ENCODE assay signal across 14 cellular contexts in the genomic region with DNA sequence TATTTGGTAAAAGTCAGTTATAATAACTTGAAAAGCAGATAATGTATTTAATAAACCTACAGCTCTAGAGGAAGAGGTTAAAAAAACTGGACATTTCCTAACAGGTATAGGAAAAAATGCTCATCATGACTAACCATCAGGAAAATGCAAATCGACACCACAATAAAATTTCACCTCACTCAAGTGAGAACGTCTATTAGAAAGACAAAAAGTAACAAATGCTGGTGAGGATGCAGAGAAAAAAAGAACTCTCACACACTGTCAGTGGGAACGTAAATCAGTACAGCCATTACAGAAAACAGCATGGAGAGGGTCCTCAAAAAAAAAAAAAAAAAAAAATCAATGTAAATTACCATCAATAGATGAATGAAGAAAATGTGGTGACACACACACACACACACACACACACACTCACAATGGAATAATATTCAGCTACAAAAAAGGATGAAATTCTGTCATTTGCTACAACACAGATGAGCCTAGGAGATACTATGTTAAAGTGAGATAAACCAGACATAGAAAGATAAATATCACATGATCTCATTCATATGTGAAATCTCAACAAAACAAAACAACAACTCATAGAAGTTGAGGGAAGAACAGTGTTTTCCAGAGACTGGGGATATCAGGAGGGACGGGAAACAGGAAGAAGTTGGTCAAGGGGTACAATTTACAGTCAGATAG. TPM values are rescaled to one million over a fixed set of nuclear protein-coding genes. Genes with fewer than 3 reads are reported as not detected.
DNase-seq lines count a peak whose midpoint lies in the region; ATAC-seq, FAIRE-seq and TF ChIP-seq lines count a peak whose summit lies in the region.
"Had no signal": no experiment of that assay in that cellular context is flagged by ENCODE, and none has a peak within 500 bp of the region (broad histone marks: within the 10 kb centered on the region; RNA-seq: fewer than 3 reads in every experiment).

No MANE protein-coding gene starts in this region.

- TF ChIP-seq POLR2A in H54 (IDR thresholded peaks at IDR 0.05; ENCODE audit: low read depth, low read length) = no peak

- H3K4me3 ChIP-seq in CD8-positive, alpha-beta T cell (ENCODE audit: low read depth, low read length) = no peak overlapping the region
- H3K4me3 ChIP-seq in naive thymus-derived CD4-positive, alpha-beta T cell (ENCODE audit: low read length) = no peak overlapping the region
- H3K4me3 ChIP-seq: lung had no signal

- POLR2A ChIA-PET in CD8-positive, alpha-beta T cell (lab: Charles Lee) = interaction anchor here (0.7 to 1.1 kb wide), 2 partner anchors 11 to 36 kb away, joined by 3 read pairs; no protein-coding TSS in a partner anchor
- POLR2A ChIA-PET in naive thymus-derived CD4-positive, alpha-beta T cell (lab: Charles Lee) = no interaction called here

- no peaks in the 10 kb centered on the region for H3K9me3 Mint-ChIP-seq in CD8-positive, alpha-beta T cell
- peaks cover 0 to under 1% (median 0%) of the 10 kb centered on the region in 11 donors for H3K9me3 Mint-ChIP-seq in naive thymus-derived CD4-positive, alpha-beta T cell
- H3K9me3 Mint-ChIP-seq: dendritic cell treated with granulocyte-macrophage colony-stimulating factor and Interleukin-4, amounts not matched to agents 40 ng/mL and 50 ng/mL, for 4 days had no signal

- H3K27ac ChIP-seq in CD8-positive, alpha-beta T cell (ENCODE audit: low read depth, low read length) = no peak overlapping the region
- H3K27ac ChIP-seq in naive thymus-derived CD4-positive, alpha-beta T cell (ENCODE audit: low read depth, low read length) = no peak overlapping the region

- no peak for ATAC-seq in CD8-positive, alpha-beta T cell
- ATAC-seq in naive thymus-derived CD4-positive, alpha-beta T cell = no peak
- ATAC-seq in GM21526 (IDR thresholded peaks at IDR 0.05; ENCODE audit: low FRiP score, unreplicated experiment) (no peak), HG02623 (IDR thresholded peaks at IDR 0.05; ENCODE audit: unreplicated experiment) (no peak)

- H3K4me1 ChIP-seq in CD8-positive, alpha-beta T cell (ENCODE audit: insufficient read depth, low read length) = peaks cover 65% of the 10 kb centered on the region
- peaks cover 49 to 58% of the 10 kb centered on the region in 2 donors for H3K4me1 ChIP-seq in naive thymus-derived CD4-positive, alpha-beta T cell (ENCODE audit: control insufficient read depth in 2 of 2, insufficient read depth in 2 of 2, low read length in 2 of 2)

- peak overlapping the region; percentile 71 for H3K27ac Mint-ChIP-seq in CD8-positive, alpha-beta T cell
- H3K27ac Mint-ChIP-seq in naive thymus-derived CD4-positive, alpha-beta T cell = peak overlapping the region in 8 of 9 donors; percentile 3 to 81 (median 34)

- no peaks in the 10 kb centered on the region for H3K9me3 ChIP-seq in CD8-positive, alpha-beta T cell (ENCODE audit: low read length)
- no peaks in the 10 kb centered on the region for H3K9me3 ChIP-seq in naive thymus-derived CD4-positive, alpha-beta T cell (ENCODE audit: control insufficient read depth in 2 of 3, low read length in 3 of 3)
- H3K9me3 ChIP-seq: Caco-2 had no signal

- H3K4me1 Mint-ChIP-seq in CD8-positive, alpha-beta T cell (ENCODE audit: low read depth) = peaks cover 84% of the 10 kb centered on the region
- H3K4me1 Mint-ChIP-seq in naive thymus-derived CD4-positive, alpha-beta T cell = peaks cover 52 to 95% (median 86%) of the 10 kb centered on the region in 7 donors

- H3K36me3 ChIP-seq in CD8-positive, alpha-beta T cell (ENCODE audit: insufficient read depth, low read length) = peaks cover under 1% of the 10 kb centered on the region
- peaks cover 0 to 2% (median 0%) of the 10 kb centered on the region in 3 experiments for H3K36me3 ChIP-seq in naive thymus-derived CD4-positive, alpha-beta T cell (ENCODE audit: control insufficient read depth in 2 of 3, insufficient read depth in 3 of 3, low read length in 3 of 3)

- TF ChIP-seq CTCF in CD8-positive, alpha-beta T cell (IDR thresholded peaks at IDR 0.05) = no peak

- peak overlapping the region; percentile 23 for H3K4me3 Mint-ChIP-seq in CD8-positive, alpha-beta T cell
- peak overlapping the region in 9 of 10 donors; percentile 26 to 76 (median 62) for H3K4me3 Mint-ChIP-seq in naive thymus-derived CD4-positive, alpha-beta T cell
- H3K4me3 Mint-ChIP-seq: dendritic cell treated with granulocyte-macrophage colony-stimulating factor and Interleukin-4, amounts not matched to agents 40 ng/mL and 50 ng/mL, for 4 days had no signal

- FAIRE-seq in H54 (lab: Jason Lieb, UNC) = peak; percentile 43

- peaks cover 17% of the 10 kb centered on the region for H3K36me3 Mint-ChIP-seq in CD8-positive, alpha-beta T cell
- peaks cover 0 to 9% (median 4%) of the 10 kb centered on the region in 5 donors for H3K36me3 Mint-ChIP-seq in naive thymus-derived CD4-positive, alpha-beta T cell

- intact Hi-C loops in CD8-positive, alpha-beta T cell (cut with DNase I, micrococcal nuclease) = no loop called here
- intact Hi-C loops in naive thymus-derived CD4-positive, alpha-beta T cell (cut with micrococcal nuclease) = loop anchor here in 1 of 2 donors (1.0 to 5.0 kb wide), 2 partner anchors 9 to 35 kb away; no protein-coding TSS in a partner anchor

- DNase-seq in CD8-positive, alpha-beta T cell = no peak
- no peak for DNase-seq in H54 (ENCODE audit: insufficient read length, low spot score)
- DNase-seq in amniotic epithelial cell (ENCODE audit: low read depth) = peak; percentile 66
- no peak for DNase-seq in naive thymus-derived CD4-positive, alpha-beta T cell
- no peak for DNase-seq in NCI-H2107 (lab: John Stamatoyannopoulos, UW)
- DNase-seq: activated CD4-positive, alpha-beta T cell treated with anti-CD3 and anti-CD28 coated beads, Interleukin-2, amount 50 U/mL, for 1 hour; Caco-2; GDM1; NCI-H226; T-helper 1 cell had no signal

- no peaks in the 10 kb centered on the region for H3K27me3 Mint-ChIP-seq in CD8-positive, alpha-beta T cell (ENCODE audit: low read depth)
- no peaks in the 10 kb centered on the region for H3K27me3 Mint-ChIP-seq in naive thymus-derived CD4-positive, alpha-beta T cell
- H3K27me3 Mint-ChIP-seq: dendritic cell treated with granulocyte-macrophage colony-stimulating factor and Interleukin-4, amounts not matched to agents 40 ng/mL and 50 ng/mL, for 4 days had no signal

- CTCF ChIA-PET in CD8-positive, alpha-beta T cell (lab: Charles Lee) = no interaction called here
- CTCF ChIA-PET in naive thymus-derived CD4-positive, alpha-beta T cell (lab: Charles Lee) = no interaction called here

- no peaks in the 10 kb centered on the region for H3K27me3 ChIP-seq in CD8-positive, alpha-beta T cell (ENCODE audit: insufficient read depth, low read length)
- H3K27me3 ChIP-seq in naive thymus-derived CD4-positive, alpha-beta T cell (ENCODE audit: control insufficient read depth in 2 of 2, insufficient read depth in 2 of 2, low read length in 2 of 2) = no peaks in the 10 kb centered on the region

RNA-seq across cellular contexts. Expression of gene EPC1, which starts 20.1 kb away (rescaled TPM):
- 100 to 1,000 TPM; 205 TPM for total RNA-seq in CD8-positive, alpha-beta T cell
- total RNA-seq in naive thymus-derived CD4-positive, alpha-beta T cell = 100 to 1,000 TPM in 4 of 5 experiments, 10 to 100 TPM in 1; 46.0 to 156 (median 117) TPM
- polyA plus RNA-seq in naive thymus-derived CD4-positive, alpha-beta T cell = 10 to 100 TPM; 50.0 to 63.3 TPM
